8 cellular contexts compared by ENCODE assay signal in the genomic region with DNA sequence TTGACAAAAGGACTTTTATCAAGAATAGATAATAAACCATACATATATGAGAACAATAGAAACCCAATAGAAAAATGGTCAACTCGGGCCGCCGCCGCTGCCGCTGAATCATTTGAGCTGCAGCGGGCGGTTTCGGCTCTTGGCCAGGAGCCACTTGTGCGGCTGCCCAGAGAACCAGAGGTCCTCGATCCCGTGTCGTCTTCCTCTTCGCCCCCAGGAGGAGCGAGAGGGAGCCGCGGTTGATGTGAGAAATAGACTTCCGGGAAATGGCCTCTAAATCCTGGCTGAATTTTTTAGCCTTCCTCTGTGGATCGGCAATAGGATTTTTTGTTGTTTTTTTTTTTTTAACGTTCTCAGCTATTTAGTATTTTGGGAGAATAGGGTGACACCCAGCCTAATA. TPM values are rescaled to one million over a fixed set of nuclear protein-coding genes. Genes with fewer than 3 reads are reported as not detected.
DNase-seq lines count a peak whose midpoint lies in the region; ATAC-seq and TF ChIP-seq lines count a peak whose summit lies in the region.

No MANE protein-coding gene starts in this region.

- peak; percentile 94 to 98 (median 96) for ATAC-seq in right lobe of liver
- no peak for ATAC-seq in GM19035 (IDR thresholded peaks at IDR 0.05; ENCODE audit: unreplicated experiment)

- intact Hi-C loops in right lobe of liver (cut with DNase I), result no loop called here

- H3K27me3 Mint-ChIP-seq in T-helper 2 cell treated with Interferon-gamma antibody and Interleukin-4, amounts not matched to agents 5 μg/mL and 100 μg/mL, for 36 hours (ENCODE audit: low read depth), result peaks cover 26% of the 10 kb centered on the region

- WGBS in right lobe of liver (ENCODE audit: insufficient coverage, low coverage, low lambda C conversion rate, missing lambda C conversion rate), result 6% methylated on average over 19 of the region's 19 CpGs

- peak overlapping the region; percentile 21 for H3K4me3 Mint-ChIP-seq in T-helper 2 cell treated with Interferon-gamma antibody and Interleukin-4, amounts not matched to agents 5 μg/mL and 100 μg/mL, for 36 hours

- H3K27ac Mint-ChIP-seq in T-helper 2 cell treated with Interferon-gamma antibody and Interleukin-4, amounts not matched to agents 5 μg/mL and 100 μg/mL, for 36 hours, result no peak overlapping the region

- H3K36me3 ChIP-seq in right lobe of liver, result no peaks in the 10 kb centered on the region

- no peaks in the 10 kb centered on the region for H3K27me3 ChIP-seq in right lobe of liver

- TF ChIP-seq CTCF in GM13976 (IDR thresholded peaks at IDR 0.05; ENCODE audit: borderline replicate concordance, control extremely low read depth, extremely low read depth, insufficient read depth, missing control alignments) (no peak), right lobe of liver (IDR thresholded peaks at IDR 0.05) (peak in 3 of 4 donors; percentile 10 to 31 (median 15))

- peaks cover 15% of the 10 kb centered on the region for H3K4me1 Mint-ChIP-seq in T-helper 2 cell treated with Interferon-gamma antibody and Interleukin-4, amounts not matched to agents 5 μg/mL and 100 μg/mL, for 36 hours (ENCODE audit: low read depth)

- peaks cover 0 to 8% (median 2%) of the 10 kb centered on the region in 4 donors for H3K4me1 ChIP-seq in right lobe of liver

- in situ Hi-C loops in GM13976 (cut with MboI; ENCODE audit: low sequenced_read_pairs, unreplicated experiment), result no loop called here

- no peaks in the 10 kb centered on the region for H3K9me3 ChIP-seq in right lobe of liver

- H3K4me3 ChIP-seq in right lobe of liver, result peak overlapping the region; percentile 5 to 28 (median 21)

- no peak for TF ChIP-seq POLR2A in right lobe of liver (IDR thresholded peaks at IDR 0.05)

- DNase-seq in A172 (ENCODE audit: low spot score) (peak; percentile 66), GM13976 (ENCODE audit: low spot score) (peak; percentile 18), LoVo (ENCODE audit: low spot score) (peak; percentile 89), right lobe of liver (peak; percentile 83 to 86 (median 85))
- DNase-seq in T-helper 2 cell treated with Interferon-gamma antibody and Interleukin-4, amounts not matched to agents 5 μg/mL and 100 μg/mL, for 36 hours (ENCODE audit: low spot score), result no peak
- DNase-seq in effector CD8-positive, alpha-beta T cell (lab: John Stamatoyannopoulos, UW), result peak; percentile 3
- peak; percentile 4 for DNase-seq in stimulated activated CD8-positive, alpha-beta memory T cell treated with anti-CD3 and anti-CD28 coated beads, Interleukin-15, amount 100 ng/mL, for 1 hour (ENCODE audit: low read depth)

- H3K27ac ChIP-seq in right lobe of liver, result no peak overlapping the region

- H3K36me3 Mint-ChIP-seq in T-helper 2 cell treated with Interferon-gamma antibody and Interleukin-4, amounts not matched to agents 5 μg/mL and 100 μg/mL, for 36 hours (ENCODE audit: low read depth), result no peaks in the 10 kb centered on the region

- H3K9me3 Mint-ChIP-seq in T-helper 2 cell treated with Interferon-gamma antibody and Interleukin-4, amounts not matched to agents 5 μg/mL and 100 μg/mL, for 36 hours, result no peaks in the 10 kb centered on the region

RNA-seq across cellular contexts. Expression of a gene that starts 44.8 kb away (rescaled TPM):
- total RNA-seq in A172 (2014; rRNA removed; shearing (Covaris generic)), result 27.8 and 39.0 TPM in 2 replicates
- 10 to 100 TPM; 11.6 to 25.2 (median 15.9) TPM for total RNA-seq in right lobe of liver
